ENCODE assay signal across 8 cellular contexts in the genomic region with DNA sequence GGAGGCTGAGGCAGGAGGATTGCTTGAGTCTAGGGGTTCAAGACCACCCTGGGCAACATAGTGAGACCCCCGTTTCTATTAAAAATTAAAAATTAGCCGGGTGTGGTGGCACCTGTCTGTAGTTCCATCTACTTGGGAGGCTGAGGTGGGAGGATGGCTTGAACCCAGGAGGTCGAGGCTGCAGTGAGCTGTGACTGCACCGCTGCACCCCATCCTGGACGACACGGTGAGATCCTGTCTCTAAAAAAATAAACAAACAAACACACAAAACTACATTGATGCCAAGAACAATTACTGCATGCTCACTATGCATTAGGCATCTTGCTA. TPM values are rescaled to one million over a fixed set of nuclear protein-coding genes. Genes with fewer than 3 reads are reported as not detected.
A peak's percentile ranks its signal among the peaks of the same experiment; 100 is the strongest.
DNase-seq lines count a peak whose midpoint lies in the region; ATAC-seq and TF ChIP-seq lines count a peak whose summit lies in the region.

No MANE protein-coding gene starts in this region.

- no peak overlapping the region for H3K18ac ChIP-seq in neuronal stem cell (ENCODE audit: low read length)

- H3F3A ChIP-seq in PC-3 (ENCODE audit: low read length, unreplicated experiment) = no peaks in the 10 kb centered on the region

- H3K4me3 Mint-ChIP-seq in CD4-positive, alpha-beta T cell = peak overlapping the region; percentile 88
- H3K4me3 Mint-ChIP-seq in endothelial cell (ENCODE audit: unreplicated experiment) = peak overlapping the region; percentile 87

- peaks cover 49% of the 10 kb centered on the region for H3K4me1 Mint-ChIP-seq in CD4-positive, alpha-beta T cell (ENCODE audit: low read depth)
- peaks cover 29% of the 10 kb centered on the region for H3K4me1 Mint-ChIP-seq in endothelial cell (ENCODE audit: unreplicated experiment)

- H3K27me3 Mint-ChIP-seq in CD4-positive, alpha-beta T cell = no peaks in the 10 kb centered on the region
- H3K27me3 Mint-ChIP-seq in endothelial cell (ENCODE audit: unreplicated experiment) = peaks cover 17% of the 10 kb centered on the region

- no peaks in the 10 kb centered on the region for H3K9me3 Mint-ChIP-seq in CD4-positive, alpha-beta T cell
- no peaks in the 10 kb centered on the region for H3K9me3 Mint-ChIP-seq in endothelial cell (ENCODE audit: unreplicated experiment)

- H4K20me1 ChIP-seq in PC-3 (ENCODE audit: low read length) = no peaks in the 10 kb centered on the region

- H3K9ac ChIP-seq in PC-3 (ENCODE audit: low read length) = peak overlapping the region; percentile 81
- no peak overlapping the region for H3K9ac ChIP-seq in neuronal stem cell (ENCODE audit: low read depth, low read length, poor library complexity)

- H3K27ac ChIP-seq in CD4-positive, alpha-beta T cell (ENCODE audit: low read depth, low read length) = no peak overlapping the region
- H3K27ac ChIP-seq in PC-3 (ENCODE audit: low read length) = no peak overlapping the region
- no peak overlapping the region for H3K27ac ChIP-seq in neuronal stem cell (replicated peaks; ENCODE audit: low read length)

- H2BK15ac ChIP-seq in neuronal stem cell (ENCODE audit: low read length) = no peak overlapping the region

- no peak overlapping the region for H2BK120ac ChIP-seq in neuronal stem cell (ENCODE audit: low read depth, low read length)

- H3K9me3 ChIP-seq in CD4-positive, alpha-beta T cell (ENCODE audit: control insufficient read depth, low read length) = no peaks in the 10 kb centered on the region
- H3K9me3 ChIP-seq in PC-3 (ENCODE audit: low read length) = no peaks in the 10 kb centered on the region
- H3K9me3 ChIP-seq in neuronal stem cell (replicated peaks in 1 of 2; ENCODE audit: control insufficient read depth in 2 of 2, insufficient read depth in 1 of 2, low read depth in 1 of 2, low read length in 2 of 2) = peaks cover 0 to 2% of the 10 kb centered on the region in 2 donors

- no peak for TF ChIP-seq CTCF in CD4-positive, alpha-beta T cell (IDR thresholded peaks at IDR 0.05)
- TF ChIP-seq CTCF in PC-3 (conservative IDR thresholded peaks at IDR 0.05; ENCODE audit: low read depth, low read length) (no peak), endothelial cell (IDR thresholded peaks at IDR 0.05; ENCODE audit: unreplicated experiment) (no peak)

- no peak overlapping the region for H2AK5ac ChIP-seq in neuronal stem cell (ENCODE audit: low read depth, low read length)

- TSS peak; percentile 98 for BruUV-seq in PC-3 (replicated peaks; lab: Mats Ljungman, UMichigan)

- H2BK5ac ChIP-seq in neuronal stem cell (ENCODE audit: low read length) = no peak overlapping the region

- no peak overlapping the region for H3K14ac ChIP-seq in neuronal stem cell (ENCODE audit: low read length)

- H3K4me2 ChIP-seq in PC-3 (ENCODE audit: low read length) = peak overlapping the region; percentile 100
- peak overlapping the region; percentile 55 for H3K4me2 ChIP-seq in neuronal stem cell (ENCODE audit: insufficient read depth, low read length, poor library complexity, severe bottlenecking)

- no peak overlapping the region for H3K23ac ChIP-seq in neuronal stem cell (ENCODE audit: low read depth, low read length, poor library complexity)

- ATAC-seq in CD4-positive, alpha-beta T cell (ENCODE audit: poor library complexity) = no peak
- ATAC-seq in PC-3 = no peak
- ATAC-seq in HG02678 (IDR thresholded peaks at IDR 0.05; ENCODE audit: unreplicated experiment) = no peak
- no peak for ATAC-seq in HG03565 (IDR thresholded peaks at IDR 0.05; ENCODE audit: unreplicated experiment)
- ATAC-seq in HG02981 (IDR thresholded peaks at IDR 0.05; ENCODE audit: unreplicated experiment) = no peak

- H2AFZ ChIP-seq in PC-3 (ENCODE audit: low read length) (peak overlapping the region; percentile 99), neuronal stem cell (ENCODE audit: low read length) (no peak overlapping the region)

- no peak for DNase-seq in CD4-positive, alpha-beta T cell
- DNase-seq in PC-3 = no peak
- DNase-seq in endothelial cell (ENCODE audit: low spot score) = no peak
- no peak for DNase-seq in neuronal stem cell (ENCODE audit: low spot score)
- no peak for DNase-seq in AML-193 (lab: John Stamatoyannopoulos, UW)

- H4K8ac ChIP-seq in neuronal stem cell (ENCODE audit: low read depth, low read length) = no peak overlapping the region

- no CpG with 5 or more reads among the region's 6 CpGs for WGBS in neuronal stem cell (ENCODE audit: extremely low coverage in 2 of 2, insufficient read length in 2 of 2, insufficient replicate concordance in 1 of 2), 2 donors

- no peak overlapping the region for H2BK12ac ChIP-seq in neuronal stem cell (ENCODE audit: low read length)

- peaks cover 22% of the 10 kb centered on the region for H3K4me1 ChIP-seq in PC-3 (ENCODE audit: insufficient read depth, low read length)
- peaks cover 15 to 16% of the 10 kb centered on the region in 2 donors for H3K4me1 ChIP-seq in neuronal stem cell (ENCODE audit: control insufficient read depth in 2 of 2, insufficient read depth in 1 of 2, low read depth in 1 of 2, low read length in 2 of 2)

- H3K4ac ChIP-seq in neuronal stem cell (ENCODE audit: low read length) = no peak overlapping the region

- POLR2A ChIA-PET in CD4-positive, alpha-beta T cell (lab: Charles Lee) = interaction anchor here (1.0 to 1.5 kb wide), 3 partner anchors 10 to 49 kb away, joined by 4 to 12 read pairs (median 7); partner anchors contain the start of gene EIF3B
- POLR2A ChIA-PET in PC-3 (lab: Charles Lee; ENCODE audit: unreplicated experiment) = interaction anchor here (0.7 to 0.8 kb wide), 2 partner anchors 10 to 49 kb away, joined by 4 to 5 read pairs; no protein-coding TSS in a partner anchor

- peaks cover 21% of the 10 kb centered on the region for H3K79me2 ChIP-seq in PC-3 (ENCODE audit: low read length)

- H3K36me3 ChIP-seq in PC-3 (ENCODE audit: low read depth, low read length) (no peaks in the 10 kb centered on the region), neuronal stem cell (replicated peaks in 1 of 2; ENCODE audit: control insufficient read depth in 2 of 2, insufficient read depth in 2 of 2, low read length in 2 of 2) (peaks cover 0 to 2% of the 10 kb centered on the region in 2 donors)

- no peak overlapping the region for H4K91ac ChIP-seq in neuronal stem cell (ENCODE audit: low read depth, low read length, poor library complexity)

- peak overlapping the region; percentile 60 for H3K27ac Mint-ChIP-seq in CD4-positive, alpha-beta T cell
- H3K27ac Mint-ChIP-seq in endothelial cell (ENCODE audit: unreplicated experiment) = peak overlapping the region; percentile 9

- no peaks in the 10 kb centered on the region for H3K36me3 Mint-ChIP-seq in CD4-positive, alpha-beta T cell (ENCODE audit: low read depth)
- H3K36me3 Mint-ChIP-seq in endothelial cell (ENCODE audit: low read depth, unreplicated experiment) = no peaks in the 10 kb centered on the region

- H3K4me3 ChIP-seq in PC-3 (ENCODE audit: low read length) = peak overlapping the region; percentile 99
- peak overlapping the region; percentile 71 to 77 for H3K4me3 ChIP-seq in neuronal stem cell (ENCODE audit: low read length in 2 of 2)

- H3K79me1 ChIP-seq in neuronal stem cell (ENCODE audit: low read depth, low read length) = peaks cover 6% of the 10 kb centered on the region

- no peaks in the 10 kb centered on the region for H3K9me2 ChIP-seq in PC-3 (replicated peaks; ENCODE audit: low read length)

- CTCF ChIA-PET in CD4-positive, alpha-beta T cell (lab: Charles Lee) = no interaction called here
- CTCF ChIA-PET in PC-3 (lab: Charles Lee) = interaction anchor here (0.6 to 1.5 kb wide), 4 partner anchors 18 to 419 kb away, joined by 4 to 5 read pairs (median 5); no protein-coding TSS in a partner anchor

- intact Hi-C loops in CD4-positive, alpha-beta T cell (cut with DNase I, micrococcal nuclease) = loop anchor here in 1 of 2 experiments (1.0 to 5.0 kb wide), 4 partner anchors 48 to 160 kb away; partner anchors contain the start of genes BRAT1, EIF3B, IQCE and MRM2
- intact Hi-C loops in PC-3 (cut with micrococcal nuclease) = no loop called here

- no peaks in the 10 kb centered on the region for H3K27me3 ChIP-seq in CD4-positive, alpha-beta T cell (ENCODE audit: control insufficient read depth, insufficient read depth, low read length)
- H3K27me3 ChIP-seq in PC-3 (ENCODE audit: low read length) (no peaks in the 10 kb centered on the region), neuronal stem cell (ENCODE audit: control insufficient read depth in 3 of 3, insufficient read depth in 3 of 3, low read depth in 1 of 3, low read length in 3 of 3) (no peaks in the 10 kb centered on the region)

RNA-seq across cellular contexts. Expression of gene CHST12, which starts 0.8 kb away (rescaled TPM):
- total RNA-seq in CD4-positive, alpha-beta T cell = 1 to 10 TPM; 6.6 to 8.6 TPM
- 12.2 and 12.9 TPM in 2 replicates for total RNA-seq in PC-3 (2014; rRNA removed)
- 26.9 TPM for total RNA-seq in endothelial cell (ENCODE audit: unreplicated experiment)
- polyA plus RNA-seq in neuronal stem cell (2013, experiment 1 of 2) = 12.5 TPM
- polyA plus RNA-seq in neuronal stem cell (2013, experiment 2 of 2) = 12.7 TPM

RNA-seq across cellular contexts. Expression of gene EIF3B, which starts 48.0 kb away (rescaled TPM):
- 100 to 1,000 TPM; 166 to 167 TPM for total RNA-seq in CD4-positive, alpha-beta T cell
- total RNA-seq in PC-3 (2014; rRNA removed) = 289 and 377 TPM in 2 replicates
- 125 TPM for total RNA-seq in endothelial cell (ENCODE audit: unreplicated experiment)
- 81.1 TPM for polyA plus RNA-seq in neuronal stem cell (2013, experiment 1 of 2)
- polyA plus RNA-seq in neuronal stem cell (2013, experiment 2 of 2) = 83.2 TPM
